In the genomic region with DNA sequence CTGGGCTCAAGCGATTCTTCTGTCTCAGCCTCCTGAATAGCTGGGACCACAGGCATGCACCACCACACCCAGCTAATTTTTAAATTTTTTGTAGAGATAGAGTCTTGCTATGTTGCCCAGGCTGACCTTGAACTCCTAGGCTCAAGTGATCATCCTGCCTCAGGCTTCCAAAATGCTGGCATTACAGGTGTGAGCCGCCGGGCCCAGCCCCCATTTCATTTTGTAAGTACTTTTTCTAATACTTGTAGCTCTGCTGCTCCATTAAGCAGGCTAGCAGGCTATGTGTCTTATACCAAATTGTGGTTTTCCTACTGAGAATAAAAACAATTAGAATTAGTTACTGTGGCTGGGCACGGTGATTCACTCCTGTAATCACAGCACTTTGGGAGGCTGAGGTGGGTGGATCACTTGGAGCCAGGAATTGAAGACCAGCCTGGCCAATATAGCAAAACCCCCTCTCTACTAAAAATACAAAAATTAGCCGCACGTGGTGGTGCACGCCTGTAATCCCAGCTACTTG, we compare ENCODE assay signal across 20 cellular contexts. TPM values are rescaled to one million over a fixed set of nuclear protein-coding genes. Genes with fewer than 3 reads are reported as not detected.
A peak's percentile ranks its signal among the peaks of the same experiment; 100 is the strongest.
DNase-seq lines count a peak whose midpoint lies in the region; ATAC-seq, FAIRE-seq and TF ChIP-seq lines count a peak whose summit lies in the region.
"Had no signal": no experiment of that assay in that cellular context is flagged by ENCODE, and none has a peak within 500 bp of the region (broad histone marks: within the 10 kb centered on the region; RNA-seq: fewer than 3 reads in every experiment).

No MANE protein-coding gene starts in this region.

- ATAC-seq in activated naive CD4-positive, alpha-beta T cell treated with anti-CD3 and anti-CD28 coated beads, Interleukin-2, amount 50 U/mL, for 72 hours: no peak
- ATAC-seq: GM12878 had no signal

- intact Hi-C loops in cardiac septum (cut with DNase I): no loop called here
- intact Hi-C loops in left ventricle myocardium inferior (cut with micrococcal nuclease): no loop called here

- H2AFZ ChIP-seq in astrocyte (ENCODE audit: low read depth, low read length): no peak overlapping the region

- no peaks in the 10 kb centered on the region for H3K9me3 Mint-ChIP-seq in astrocyte (ENCODE audit: unreplicated experiment)
- no peaks in the 10 kb centered on the region for H3K9me3 Mint-ChIP-seq in activated naive CD4-positive, alpha-beta T cell treated with anti-CD3 and anti-CD28 coated beads, Interleukin-2, amount 50 U/mL, for 72 hours
- H3K9me3 Mint-ChIP-seq: H9, HFFc6 had no signal

- H3K4me3 Mint-ChIP-seq in astrocyte (ENCODE audit: unreplicated experiment): no peak overlapping the region
- H3K4me3 Mint-ChIP-seq: CD14-positive monocyte, H9, HFFc6 had no signal

- no peaks in the 10 kb centered on the region for H3K27me3 Mint-ChIP-seq in astrocyte (ENCODE audit: low read depth, unreplicated experiment)

- H3K9ac ChIP-seq in astrocyte (ENCODE audit: low read length): no peak overlapping the region

- peaks cover 4% of the 10 kb centered on the region for H4K20me1 ChIP-seq in astrocyte (ENCODE audit: insufficient read depth, low read length)

- no peak for TF ChIP-seq CTCF in left ventricle myocardium inferior (IDR thresholded peaks at IDR 0.05; ENCODE audit: borderline replicate concordance)
- TF ChIP-seq CTCF in astrocyte (IDR thresholded peaks at IDR 0.05; ENCODE audit: insufficient read depth, low read depth, low read length): no peak
- no peak for TF ChIP-seq CTCF in kidney epithelial cell (IDR thresholded peaks at IDR 0.05; ENCODE audit: insufficient read depth, low read length, poor library complexity, severe bottlenecking)

- H3K27ac Mint-ChIP-seq in astrocyte (ENCODE audit: unreplicated experiment): no peak overlapping the region
- no peak overlapping the region for H3K27ac Mint-ChIP-seq in activated naive CD4-positive, alpha-beta T cell treated with anti-CD3 and anti-CD28 coated beads, Interleukin-2, amount 50 U/mL, for 72 hours
- H3K27ac Mint-ChIP-seq: CD14-positive monocyte, HFFc6 had no signal

- H3K36me3 ChIP-seq in left ventricle myocardium inferior: peaks cover 10% of the 10 kb centered on the region
- H3K36me3 ChIP-seq in astrocyte (ENCODE audit: insufficient read depth, low read length): no peaks in the 10 kb centered on the region
- no peaks in the 10 kb centered on the region for H3K36me3 ChIP-seq in kidney epithelial cell (ENCODE audit: control insufficient read depth, insufficient read depth, low read length)

- FAIRE-seq in astrocyte (lab: Jason Lieb, UNC): no peak
- FAIRE-seq: GM12878 had no signal

- H3K27me3 ChIP-seq in left ventricle myocardium inferior (ENCODE audit: low read depth) (no peaks in the 10 kb centered on the region), astrocyte (ENCODE audit: insufficient read depth, low read length) (no peaks in the 10 kb centered on the region), kidney epithelial cell (ENCODE audit: control insufficient read depth, insufficient read depth, low read length) (no peaks in the 10 kb centered on the region)

- DNase-seq in cardiac septum (ENCODE audit: low spot score) (peak; percentile 20), left ventricle myocardium inferior (no peak), astrocyte (ENCODE audit: low read depth) (peak; percentile 58), kidney epithelial cell (ENCODE audit: low read depth) (peak; percentile 39), NCI-H2081 treated with DMSO at 0.1 percent for 48 hours (lab: John Stamatoyannopoulos, UW) (no peak)
- DNase-seq in stimulated activated CD4-positive, alpha-beta T cell treated with anti-CD3 and anti-CD28 coated beads, Interleukin-12 subunit alpha, Interleukin-12 subunit beta, amount 100 ng/mL, for 4 hours: no peak
- no peak for DNase-seq in activated naive CD4-positive, alpha-beta T cell treated with anti-CD3 and anti-CD28 coated beads, Interleukin-2, amount 50 U/mL, for 72 hours (ENCODE audit: low spot score in 2 of 2)
- DNase-seq: AML-193, H9, HFFc6, KG1, NCI-H1092 treated with DMSO at 0.1 percent for 48 hours, NCI-H146, NCI-H2029, NCI-H226, NCI-H510A treated with DMSO at 0.1 percent for 48 hours, NCI-H748 treated with DMSO at 0.1 percent for 48 hours had no signal

- no peak overlapping the region for H3K4me2 ChIP-seq in astrocyte (ENCODE audit: low read length)

- peaks cover 3% of the 10 kb centered on the region for H3K36me3 Mint-ChIP-seq in astrocyte (ENCODE audit: low read depth, unreplicated experiment)
- peaks cover 0 to 5% of the 10 kb centered on the region in 2 donors for H3K36me3 Mint-ChIP-seq in activated naive CD4-positive, alpha-beta T cell treated with anti-CD3 and anti-CD28 coated beads, Interleukin-2, amount 50 U/mL, for 72 hours
- H3K36me3 Mint-ChIP-seq: CD14-positive monocyte had no signal

- H3K9me3 ChIP-seq in left ventricle myocardium inferior (replicated peaks): no peaks in the 10 kb centered on the region
- no peaks in the 10 kb centered on the region for H3K9me3 ChIP-seq in astrocyte (ENCODE audit: insufficient read depth, low read depth, low read length)

- H3K27ac ChIP-seq in left ventricle myocardium inferior (replicated peaks) (no peak overlapping the region), astrocyte (ENCODE audit: low read depth, low read length) (no peak overlapping the region)
- H3K27ac ChIP-seq: HL-60 had no signal

- peaks cover 2% of the 10 kb centered on the region for H3K4me1 Mint-ChIP-seq in astrocyte (ENCODE audit: low read depth, unreplicated experiment)
- H3K4me1 Mint-ChIP-seq: CD14-positive monocyte had no signal

- H3K4me1 ChIP-seq in left ventricle myocardium inferior (peaks cover 11% of the 10 kb centered on the region), astrocyte (ENCODE audit: insufficient read depth, low read length) (no peaks in the 10 kb centered on the region)

- H3K4me3 ChIP-seq in left ventricle myocardium inferior: no peak overlapping the region
- H3K4me3 ChIP-seq in astrocyte (ENCODE audit: insufficient read depth, low read depth, low read length): no peak overlapping the region
- H3K4me3 ChIP-seq in kidney epithelial cell (ENCODE audit: low read depth, low read length): no peak overlapping the region
- H3K4me3 ChIP-seq: GM12878 had no signal

- H3K79me2 ChIP-seq in astrocyte (ENCODE audit: insufficient read depth, low read length): peaks cover 3% of the 10 kb centered on the region

RNA-seq across cellular contexts. Expression of a gene that starts 22.4 kb away (rescaled TPM):
- total RNA-seq in cardiac septum: 6.1 TPM
- 5.3 TPM for total RNA-seq in left ventricle myocardium inferior
- 13.6 and 16.7 TPM in 2 replicates for total RNA-seq in astrocyte
- total RNA-seq in kidney epithelial cell: 25.4 and 25.9 TPM in 2 replicates
- total RNA-seq in activated naive CD4-positive, alpha-beta T cell treated with anti-CD3 and anti-CD28 coated beads, Interleukin-2, amount 50 U/mL, for 72 hours: 10 to 100 TPM in 1 of 2 donors, 1 to 10 TPM in 1; 5.7 to 14.0 TPM

RNA-seq across cellular contexts. Expression of a gene that starts 29.6 kb away (rescaled TPM):
- total RNA-seq in cardiac septum (24.3 TPM), left ventricle myocardium inferior (21.4 TPM), astrocyte (101 and 103 TPM in 2 replicates), kidney epithelial cell (111 and 116 TPM in 2 replicates)
- total RNA-seq in activated naive CD4-positive, alpha-beta T cell treated with anti-CD3 and anti-CD28 coated beads, Interleukin-2, amount 50 U/mL, for 72 hours: 10 to 100 TPM; 48.6 to 54.6 TPM

Comparison
In these comparisons a context has a peak if more than half of its experiments do, and no peak if none do; other contexts are left out.
1. DNase-seq: peak in cardiac septum (single experiment), astrocyte (single experiment) and kidney epithelial cell (single experiment); none in left ventricle myocardium inferior (single experiment), stimulated activated CD4-positive, alpha-beta T cell treated with anti-CD3 and anti-CD28 coated beads, Interleukin-12 subunit alpha, Interleukin-12 subunit beta, amount 100 ng/mL, for 4 hours (single experiment), activated naive CD4-positive, alpha-beta T cell treated with anti-CD3 and anti-CD28 coated beads, Interleukin-2, amount 50 U/mL, for 72 hours (0 of 2) and NCI-H2081 treated with DMSO at 0.1 percent for 48 hours (single experiment).